Comparison of ENCODE assay signal across 8 cellular contexts in genomic region chr10:102422586-102423129, GRCh38. TPM values are rescaled to one million over a fixed set of nuclear protein-coding genes. Genes with fewer than 3 reads are reported as not detected.
DNase-seq lines count a peak whose midpoint lies in the region; ATAC-seq, FAIRE-seq and TF ChIP-seq lines count a peak whose summit lies in the region.

No MANE protein-coding gene starts in this region.

- H3K27me3 ChIP-seq in HCT116 (ENCODE audit: insufficient read depth, low read length) (no peaks in the 10 kb centered on the region), bronchial epithelial cell (ENCODE audit: control insufficient read depth, insufficient read depth, low read length) (peaks cover 2% of the 10 kb centered on the region)

- BruUV-seq in HCT116 (replicated peaks; lab: Mats Ljungman, UMichigan), result no TSS peak

- intact Hi-C loops in HCT116 (cut with micrococcal nuclease), result loop anchor here (1.0 to 5.0 kb wide), 6 partner anchors 27 to 253 kb away; partner anchors contain the start of genes ACTR1A and SUFU

- ATAC-seq in HCT116, result peak; percentile 62
- no peak for ATAC-seq in GM21825 (IDR thresholded peaks at IDR 0.05; ENCODE audit: unreplicated experiment)
- ATAC-seq in HG03521 (IDR thresholded peaks at IDR 0.05; ENCODE audit: unreplicated experiment), result no peak

- peak overlapping the region; percentile 87 for H3K9ac ChIP-seq in HCT116 (ENCODE audit: low read length)

- TF ChIP-seq POLR2A in HCT116 (IDR thresholded peaks at IDR 0.05; ENCODE audit: borderline replicate concordance, extremely low read depth, insufficient read depth, insufficient read length), result no peak

- peaks cover 15 to 42% of the 10 kb centered on the region in 2 experiments; a peak in 3 of 4 replicates for H3K4me1 ChIP-seq in HCT116 (ENCODE audit: control insufficient read depth in 1 of 2, insufficient read depth in 2 of 2, low read length in 2 of 2)

- H2AFZ ChIP-seq in HCT116 (ENCODE audit: low read depth, low read length, poor library complexity, severe bottlenecking), result no peak overlapping the region

- CTCF ChIA-PET in HCT116 (lab: Charles Lee), result interaction anchor here (0.7 to 4.7 kb wide), 25 partner anchors 9 to 295 kb away, joined by 3 to 98 read pairs (median 4); partner anchors contain the start of genes ACTR1A, CUEDC2, ELOVL3 and GBF1

- H3K4me3 ChIP-seq in HCT116 (replicated peaks in 1 of 2; ENCODE audit: low read depth in 1 of 2, low read length in 2 of 2), result peak overlapping the region; percentile 87 to 94
- H3K4me3 ChIP-seq in bronchial epithelial cell (ENCODE audit: low read depth, low read length), result peak overlapping the region; percentile 89
- H3K4me3 ChIP-seq in skeletal muscle cell (ENCODE audit: low read depth, low read length), result peak overlapping the region; percentile 93

- H4K20me1 ChIP-seq in HCT116 (ENCODE audit: insufficient read depth), result no peaks in the 10 kb centered on the region

- no peaks in the 10 kb centered on the region for H3K9me2 ChIP-seq in HCT116 (ENCODE audit: insufficient read depth)

- FAIRE-seq in bronchial epithelial cell (lab: Jason Lieb, UNC), result no peak

- no peak for TF ChIP-seq RAD21 in HCT116 (IDR thresholded peaks at IDR 0.05; ENCODE audit: low read depth)

- TF ChIP-seq CTCF in HCT116 (IDR thresholded peaks at IDR 0.05 in 2 of 3, conservative IDR thresholded peaks at IDR 0.05 in 1 of 3; ENCODE audit: borderline replicate concordance in 1 of 3, insufficient read depth in 1 of 3, low read depth in 2 of 3, low read length in 2 of 3) (peak in 2 of 3 experiments; percentile 95 to 96; a peak in 4 of 6 replicates), bronchial epithelial cell (IDR thresholded peaks at IDR 0.05; ENCODE audit: insufficient read depth, low read length, severe bottlenecking) (peak; percentile 90)

- POLR2A ChIA-PET in HCT116 (lab: Charles Lee), result interaction anchor here (0.9 to 4.2 kb wide), 10 partner anchors 8 to 253 kb away, joined by 3 to 47 read pairs (median 6); partner anchors contain the start of genes C10orf95, CUEDC2 and NFKB2

- peak overlapping the region; percentile 77 for H3K27ac ChIP-seq in HCT116 (ENCODE audit: low read depth, low read length)

- peak overlapping the region; percentile 93 for H3K4me2 ChIP-seq in HCT116 (ENCODE audit: low read length)

- RAD21 ChIA-PET in HCT116 (lab: Charles Lee; ENCODE audit: low non-redundant PET in 1 of 2, low total read pairs in 2 of 2, uncharacterized antibody in 2 of 2, unreplicated experiment in 2 of 2), result interaction anchor here (0.7 to 2.2 kb wide), 8 partner anchors 9 to 253 kb away, joined by 3 to 6 read pairs (median 4); partner anchors contain the start of genes CUEDC2 (in 2 of the 2) and C10orf95 (in 1 of the 2)

- H3K36me3 ChIP-seq in HCT116 (ENCODE audit: control insufficient read depth in 1 of 2, insufficient read depth in 2 of 2, low read length in 2 of 2) (peaks cover 0 to 11% of the 10 kb centered on the region in 2 experiments; a peak in 1 of 4 replicates), bronchial epithelial cell (ENCODE audit: control insufficient read depth, insufficient read depth, low read length) (peaks cover 9% of the 10 kb centered on the region)

- peak; percentile 51 for DNase-seq in DMS153 treated with DMSO at 0.1 percent for 48 hours (lab: John Stamatoyannopoulos, UW; ENCODE audit: unreplicated experiment)
- peak; percentile 86 for DNase-seq in HCT116 (ENCODE audit: low read depth, low spot score)
- peak; percentile 88 for DNase-seq in RKO (ENCODE audit: low spot score)
- peak; percentile 61 for DNase-seq in bronchial epithelial cell (ENCODE audit: low read depth)
- peak; percentile 60 for DNase-seq in inferior parietal cortex (ENCODE audit: extremely low spot score)
- DNase-seq in skeletal muscle cell (ENCODE audit: low read depth), result no peak

- H3K79me2 ChIP-seq in HCT116 (ENCODE audit: insufficient read depth, low read length), result peaks cover 11% of the 10 kb centered on the region

- H3K9me3 ChIP-seq in HCT116 (ENCODE audit: control insufficient read depth in 1 of 2, insufficient read depth in 1 of 2, low read depth in 1 of 2, low read length in 2 of 2), result no peaks in the 10 kb centered on the region

TF ChIP-seq in HCT116, 20 proteins besides CTCF, POLR2A, EP300 and RAD21 (continues in another document):
- TF ChIP-seq YY1 (IDR thresholded peaks at IDR 0.05; ENCODE audit: extremely low read depth, insufficient replicate concordance, low read depth, low read length) (peak; percentile 86), ELF1 (IDR thresholded peaks at IDR 0.05; ENCODE audit: borderline replicate concordance, low read depth) (no peak), EZH2phosphoT487 (IDR thresholded peaks at IDR 0.05; ENCODE audit: borderline replicate concordance) (no peak), TCF7L2 (IDR thresholded peaks at IDR 0.05; ENCODE audit: borderline replicate concordance, extremely low read depth, insufficient read depth, insufficient read length) (peak; percentile 58), ZBTB33 (IDR thresholded peaks at IDR 0.05; ENCODE audit: extremely low read depth, insufficient replicate concordance, low read length) (no peak), POLR2AphosphoS5 (IDR thresholded peaks at IDR 0.05; ENCODE audit: low read depth, low read length) (peak; percentile 81), SP1 (IDR thresholded peaks at IDR 0.05; ENCODE audit: low read depth) (no peak), CEBPB (IDR thresholded peaks at IDR 0.05; ENCODE audit: low read depth) (no peak), EZH2 (IDR thresholded peaks at IDR 0.05) (no peak), CBX3 (IDR thresholded peaks at IDR 0.05; ENCODE audit: low read depth) (no peak), SRF (IDR thresholded peaks at IDR 0.05; ENCODE audit: low read depth) (no peak), ZNF274 (IDR thresholded peaks at IDR 0.05; ENCODE audit: low read depth, low read length) (no peak), SIN3A (IDR thresholded peaks at IDR 0.05; ENCODE audit: low read depth) (no peak), JUND (IDR thresholded peaks at IDR 0.05) (no peak), FOSL1 (IDR thresholded peaks at IDR 0.05; ENCODE audit: low read depth) (no peak)
- TF ChIP-seq, protein P1, sequence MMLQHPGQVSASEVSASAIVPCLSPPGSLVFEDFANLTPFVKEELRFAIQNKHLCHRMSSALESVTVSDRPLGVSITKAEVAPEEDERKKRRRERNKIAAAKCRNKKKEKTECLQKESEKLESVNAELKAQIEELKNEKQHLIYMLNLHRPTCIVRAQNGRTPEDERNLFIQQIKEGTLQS (IDR thresholded peaks at IDR 0.05), result no peak
- TF ChIP-seq, protein P2, sequence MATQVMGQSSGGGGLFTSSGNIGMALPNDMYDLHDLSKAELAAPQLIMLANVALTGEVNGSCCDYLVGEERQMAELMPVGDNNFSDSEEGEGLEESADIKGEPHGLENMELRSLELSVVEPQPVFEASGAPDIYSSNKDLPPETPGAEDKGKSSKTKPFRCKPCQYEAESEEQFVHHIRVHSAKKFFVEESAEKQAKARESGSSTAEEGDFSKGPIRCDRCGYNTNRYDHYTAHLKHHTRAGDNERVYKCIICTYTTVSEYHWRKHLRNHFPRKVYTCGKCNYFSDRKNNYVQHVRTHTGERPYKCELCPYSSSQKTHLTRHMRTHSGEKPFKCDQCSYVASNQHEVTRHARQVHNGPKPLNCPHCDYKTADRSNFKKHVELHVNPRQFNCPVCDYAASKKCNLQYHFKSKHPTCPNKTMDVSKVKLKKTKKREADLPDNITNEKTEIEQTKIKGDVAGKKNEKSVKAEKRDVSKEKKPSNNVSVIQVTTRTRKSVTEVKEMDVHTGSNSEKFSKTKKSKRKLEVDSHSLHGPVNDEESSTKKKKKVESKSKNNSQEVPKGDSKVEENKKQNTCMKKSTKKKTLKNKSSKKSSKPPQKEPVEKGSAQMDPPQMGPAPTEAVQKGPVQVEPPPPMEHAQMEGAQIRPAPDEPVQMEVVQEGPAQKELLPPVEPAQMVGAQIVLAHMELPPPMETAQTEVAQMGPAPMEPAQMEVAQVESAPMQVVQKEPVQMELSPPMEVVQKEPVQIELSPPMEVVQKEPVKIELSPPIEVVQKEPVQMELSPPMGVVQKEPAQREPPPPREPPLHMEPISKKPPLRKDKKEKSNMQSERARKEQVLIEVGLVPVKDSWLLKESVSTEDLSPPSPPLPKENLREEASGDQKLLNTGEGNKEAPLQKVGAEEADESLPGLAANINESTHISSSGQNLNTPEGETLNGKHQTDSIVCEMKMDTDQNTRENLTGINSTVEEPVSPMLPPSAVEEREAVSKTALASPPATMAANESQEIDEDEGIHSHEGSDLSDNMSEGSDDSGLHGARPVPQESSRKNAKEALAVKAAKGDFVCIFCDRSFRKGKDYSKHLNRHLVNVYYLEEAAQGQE (IDR thresholded peaks at IDR 0.05; ENCODE audit: low read depth), result no peak
- TF ChIP-seq, protein P3, sequence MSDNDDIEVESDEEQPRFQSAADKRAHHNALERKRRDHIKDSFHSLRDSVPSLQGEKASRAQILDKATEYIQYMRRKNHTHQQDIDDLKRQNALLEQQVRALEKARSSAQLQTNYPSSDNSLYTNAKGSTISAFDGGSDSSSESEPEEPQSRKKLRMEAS (IDR thresholded peaks at IDR 0.05), result no peak

RNA-seq across cellular contexts. Expression of gene FBXL15, which starts 2.0 kb away (rescaled TPM):
- total RNA-seq in HCT116 (2021; ENCODE audit: unreplicated experiment) (21.1 TPM), bronchial epithelial cell (9.7 and 12.5 TPM in 2 replicates)
- polyA plus RNA-seq in HCT116 (2012), result 15.8 and 19.9 TPM in 2 replicates

RNA-seq across cellular contexts. Expression of gene PSD, which starts 4.1 kb away (rescaled TPM):
- total RNA-seq in HCT116 (2021; ENCODE audit: unreplicated experiment) (9.7 TPM), bronchial epithelial cell (under 0.01 and 0.51 TPM in 2 replicates)
- polyA plus RNA-seq in HCT116 (2012), result 8.5 and 8.7 TPM in 2 replicates

RNA-seq across cellular contexts. Expression of gene CUEDC2, which starts 9.7 kb away (rescaled TPM):
- total RNA-seq in HCT116 (2021; ENCODE audit: unreplicated experiment) (96.7 TPM), bronchial epithelial cell (29.7 and 31.5 TPM in 2 replicates)
- polyA plus RNA-seq in HCT116 (2012), result 77.0 and 106 TPM in 2 replicates

RNA-seq across cellular contexts. Expression of gene NFKB2, which starts 27.2 kb away (rescaled TPM):
- 115 TPM for total RNA-seq in HCT116 (2021; ENCODE audit: unreplicated experiment)
- polyA plus RNA-seq in HCT116 (2012), result 111 and 133 TPM in 2 replicates
- 6.8 and 13.2 TPM in 2 replicates for total RNA-seq in bronchial epithelial cell

RNA-seq across cellular contexts. Expression of gene C10orf95, which starts 28.7 kb away (rescaled TPM):
- 2.1 TPM for total RNA-seq in HCT116 (2021; ENCODE audit: unreplicated experiment)
- 3.8 TPM in 2 replicates for polyA plus RNA-seq in HCT116 (2012)
- 2.9 and 6.3 TPM in 2 replicates for total RNA-seq in bronchial epithelial cell
